20 cellular contexts compared by ENCODE assay signal in genomic region chr15:91168457-91168856, GRCh38.
A peak's percentile ranks its signal among the peaks of the same experiment; 100 is the strongest.
DNase-seq lines count a peak whose midpoint lies in the region; TF ChIP-seq lines count a peak whose summit lies in the region.
"Had no signal": no experiment of that assay in that cellular context is flagged by ENCODE, and none has a peak within 500 bp of the region (broad histone marks: within the 10 kb centered on the region; RNA-seq: fewer than 3 reads in every experiment).

No MANE protein-coding gene starts in this region.

- DNase-seq in G401 (ENCODE audit: low spot score) (peak; percentile 70), cerebellum (ENCODE audit: low spot score) (peak; percentile 40), dorsolateral prefrontal cortex (no peak), amniotic stem cell (lab: John Stamatoyannopoulos, UW) (no peak), trophoblast cell (no peak), immature natural killer cell (no peak)
- DNase-seq: AML-193; Caco-2; Calu3; CD4-positive, alpha-beta T cell; CD8-positive, alpha-beta T cell; DMS79 treated with DMSO at 0.1 percent for 48 hours; GDM1 had no signal

- H4K91ac ChIP-seq in trophoblast cell (ENCODE audit: low read depth, low read length) = no peak overlapping the region

- no peak overlapping the region for H2BK120ac ChIP-seq in trophoblast cell (ENCODE audit: insufficient read depth, low read length, poor library complexity)

- no peak overlapping the region for H4K8ac ChIP-seq in trophoblast cell (ENCODE audit: low read depth, low read length)

- no peak overlapping the region for H3K4me3 Mint-ChIP-seq in immature natural killer cell
- H3K4me3 Mint-ChIP-seq: B cell; CD4-positive, alpha-beta T cell; CD8-positive, alpha-beta T cell had no signal

- H3K79me2 ChIP-seq in trophoblast cell (ENCODE audit: control insufficient read depth, insufficient read depth, low read length, poor library complexity) = no peaks in the 10 kb centered on the region

- no peak overlapping the region for H3K14ac ChIP-seq in trophoblast cell (ENCODE audit: low read length)

- no peaks in the 10 kb centered on the region for H3K4me1 ChIP-seq in trophoblast cell (ENCODE audit: control insufficient read depth in 1 of 2, insufficient read depth in 2 of 2, low read length in 2 of 2)
- H3K4me1 ChIP-seq: A549; BLaER1 treated with 17β-estradiol and CSF1 and Interleukin-3, amounts not matched to agents 10 nM and 100 nM; Caco-2 had no signal

- no peaks in the 10 kb centered on the region for H3K36me3 ChIP-seq in trophoblast cell (ENCODE audit: control insufficient read depth in 1 of 2, insufficient read depth in 2 of 2, low read length in 2 of 2)
- H3K36me3 ChIP-seq: BLaER1 treated with 17β-estradiol and CSF1 and Interleukin-3, amounts not matched to agents 10 nM and 100 nM had no signal

- no peak overlapping the region for H3K4me2 ChIP-seq in trophoblast cell (ENCODE audit: low read length)
- H3K4me2 ChIP-seq: A549; BLaER1 treated with 17β-estradiol and CSF1 and Interleukin-3, amounts not matched to agents 10 nM and 100 nM had no signal

- H2BK5ac ChIP-seq in trophoblast cell (ENCODE audit: low read depth, low read length, poor library complexity) = no peak overlapping the region

- H2AFZ ChIP-seq in trophoblast cell (ENCODE audit: insufficient read depth, low read length, poor library complexity) = no peak overlapping the region

- H3K18ac ChIP-seq in trophoblast cell (ENCODE audit: low read length) = no peak overlapping the region

- H4K12ac ChIP-seq in trophoblast cell (ENCODE audit: low read depth, low read length) = no peak overlapping the region

- H3K4me3 ChIP-seq in dorsolateral prefrontal cortex (no peak overlapping the region), trophoblast cell (ENCODE audit: low read depth, low read length) (no peak overlapping the region)
- H3K4me3 ChIP-seq: A549; BLaER1 treated with 17β-estradiol and CSF1 and Interleukin-3, amounts not matched to agents 10 nM and 100 nM; GM12878 had no signal

- peaks cover 2% of the 10 kb centered on the region for H3K9me3 ChIP-seq in trophoblast cell (ENCODE audit: insufficient read depth, low read depth, low read length)

- H3K9me3 Mint-ChIP-seq in immature natural killer cell = peaks cover 7 to 38% (median 24%) of the 10 kb centered on the region in 6 donors

- no peak overlapping the region for H2BK12ac ChIP-seq in trophoblast cell (ENCODE audit: low read length)

- H3K36me3 Mint-ChIP-seq in immature natural killer cell = no peaks in the 10 kb centered on the region
- H3K36me3 Mint-ChIP-seq: CD8-positive, alpha-beta T cell had no signal

- no peak overlapping the region for H2AK5ac ChIP-seq in trophoblast cell (ENCODE audit: low read length)

- H3K27me3 ChIP-seq in dorsolateral prefrontal cortex = no peaks in the 10 kb centered on the region
- H3K27me3 ChIP-seq in trophoblast cell (ENCODE audit: insufficient read depth, low read length) = no peaks in the 10 kb centered on the region
- H3K27me3 ChIP-seq: BLaER1 treated with 17β-estradiol and CSF1 and Interleukin-3, amounts not matched to agents 10 nM and 100 nM had no signal

- intact Hi-C loops in dorsolateral prefrontal cortex (cut with DNase I) = no loop called here

- no peak overlapping the region for H3K23ac ChIP-seq in trophoblast cell (ENCODE audit: low read length)

- no peak for TF ChIP-seq CTCF in dorsolateral prefrontal cortex (IDR thresholded peaks at IDR 0.05 in 54 of 56, conservative IDR thresholded peaks at IDR 0.05 in 2 of 56; ENCODE audit: low read depth in 1 of 56, partially characterized antibody in 56 of 56)

- H3K27ac ChIP-seq in dorsolateral prefrontal cortex (peak overlapping the region in 33 of 59 donors; percentile 1 to 74 (median 41)), temporal lobe (ENCODE audit: low read depth, low read length) (peak overlapping the region; percentile 36), trophoblast cell (ENCODE audit: low read depth, low read length) (no peak overlapping the region)
- H3K27ac ChIP-seq: 22Rv1; A549; BLaER1 treated with 17β-estradiol and CSF1 and Interleukin-3, amounts not matched to agents 10 nM and 100 nM; C4-2B had no signal

- H3K27me3 Mint-ChIP-seq in immature natural killer cell (ENCODE audit: low read depth in 3 of 3) = peaks cover 0 to 12% (median 4%) of the 10 kb centered on the region in 3 donors

- in situ Hi-C loops in G401 (cut with HindIII; ENCODE audit: low sequenced_read_pairs) = no loop called here

- H3K4ac ChIP-seq in trophoblast cell (ENCODE audit: low read depth, low read length) = no peak overlapping the region

- no peaks in the 10 kb centered on the region for H3K4me1 Mint-ChIP-seq in immature natural killer cell
- H3K4me1 Mint-ChIP-seq: B cell had no signal

- H3K27ac Mint-ChIP-seq in immature natural killer cell = no peak overlapping the region
- H3K27ac Mint-ChIP-seq: B cell; CD4-positive, alpha-beta T cell; CD8-positive, alpha-beta T cell had no signal

- no peaks in the 10 kb centered on the region for H3K79me1 ChIP-seq in trophoblast cell (ENCODE audit: low read length)

- no peak overlapping the region for H3K9ac ChIP-seq in trophoblast cell (ENCODE audit: low read length)
- H3K9ac ChIP-seq: BLaER1 treated with 17β-estradiol and CSF1 and Interleukin-3, amounts not matched to agents 10 nM and 100 nM had no signal

Comparison
In these comparisons a context has a peak if more than half of its experiments do, and no peak if none do; other contexts are left out.
1. DNase-seq: peak in G401 (single experiment) and cerebellum (single experiment); none in dorsolateral prefrontal cortex (0 of 10), amniotic stem cell (single experiment), trophoblast cell (0 of 2) and immature natural killer cell (0 of 3).